In the genomic region with DNA sequence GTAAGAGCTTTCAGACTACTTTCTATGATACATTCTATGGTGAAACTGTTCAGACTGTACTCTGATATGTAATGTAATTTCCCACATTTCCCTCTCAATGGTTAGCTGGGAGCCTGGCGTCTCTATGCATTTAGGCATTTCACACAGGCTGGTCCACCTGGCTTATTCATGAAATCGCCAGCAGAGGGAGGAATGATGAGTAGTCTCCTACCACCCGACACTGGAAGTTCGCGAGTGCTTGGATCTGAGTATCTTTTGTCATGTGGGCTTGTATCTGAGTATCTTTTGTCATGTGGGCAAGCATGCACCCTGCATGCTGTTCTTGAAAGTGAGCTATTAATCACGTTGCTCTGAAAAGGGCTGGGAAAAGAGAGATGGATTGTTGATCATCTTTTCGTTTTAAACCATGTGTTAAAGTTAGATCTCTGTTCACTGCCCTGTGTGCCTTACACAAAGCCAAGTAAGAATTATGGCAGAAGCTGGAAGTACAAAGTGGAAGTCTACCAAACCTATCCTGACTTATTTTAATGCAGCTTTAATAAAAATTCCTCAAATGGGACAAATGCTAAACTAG, we compare ENCODE assay signal across 8 cellular contexts.
DNase-seq lines count a peak whose midpoint lies in the region; TF ChIP-seq lines count a peak whose summit lies in the region.

No MANE protein-coding gene starts in this region.

- H2BK5ac ChIP-seq in mesendoderm (ENCODE audit: low read length) = no peak overlapping the region

- no peak overlapping the region for H3K18ac ChIP-seq in mesendoderm (ENCODE audit: low read length)

- no peak overlapping the region for H3K56ac ChIP-seq in mesendoderm (ENCODE audit: low read length)

- no peak overlapping the region for H2AK5ac ChIP-seq in mesendoderm (ENCODE audit: low read length)

- no peak overlapping the region for H3K4ac ChIP-seq in mesendoderm (ENCODE audit: low read depth, low read length)

- WGBS in mesendoderm (ENCODE audit: extremely low coverage, insufficient coverage, low lambda C conversion rate) = no CpG with 5 or more reads among the region's 7 CpGs

- H3K36me3 ChIP-seq in mesendoderm (ENCODE audit: control insufficient read depth, insufficient read depth, low read length) = no peaks in the 10 kb centered on the region

- H2BK120ac ChIP-seq in mesendoderm (ENCODE audit: low read depth, low read length) = no peak overlapping the region

- DNase-seq in activated CD4-positive, alpha-beta T cell treated with anti-CD3 and anti-CD28 coated beads, Interleukin-2, amount 50 U/mL, for 48 hours = peak; percentile 17 to 44
- no peak for DNase-seq in activated CD4-positive, alpha-beta T cell treated with anti-CD3 and anti-CD28 coated beads for 4 hours
- peak; percentile 36 for DNase-seq in NB4 (ENCODE audit: low read depth)
- peak; percentile 38 to 81 for DNase-seq in T47D (ENCODE audit: low read depth in 1 of 2, low spot score in 1 of 2)
- DNase-seq in mesendoderm = peak; percentile 81
- DNase-seq in NCI-H187 (lab: John Stamatoyannopoulos, UW) = no peak
- no peak for DNase-seq in kidney glomerular epithelial cell (lab: John Stamatoyannopoulos, UW)
- no peak for DNase-seq in C1 segment of cervical spinal cord (lab: John Stamatoyannopoulos, UW)

- no peaks in the 10 kb centered on the region for H3K79me1 ChIP-seq in mesendoderm (ENCODE audit: low read length)

- peak; percentile 33 for TF ChIP-seq CTCF in NB4 (IDR thresholded peaks at IDR 0.05; ENCODE audit: low read depth, low read length)

- H3K27me3 ChIP-seq in mesendoderm (ENCODE audit: insufficient read depth, low read length, poor library complexity) = no peaks in the 10 kb centered on the region

- no peaks in the 10 kb centered on the region for H3K79me2 ChIP-seq in mesendoderm (ENCODE audit: control insufficient read depth, insufficient read depth, low read length)

- H4K5ac ChIP-seq in mesendoderm (ENCODE audit: low read length) = no peak overlapping the region

- no peak overlapping the region for H2BK15ac ChIP-seq in mesendoderm (replicated peaks; ENCODE audit: low read depth)

- in situ Hi-C loops in T47D (cut with HindIII; ENCODE audit: low pct_unique_long_range_greater_than_20kb, low sequenced_read_pairs) = no loop called here

- H3K4me1 ChIP-seq in mesendoderm (ENCODE audit: control insufficient read depth, low read depth, low read length) = no peaks in the 10 kb centered on the region

- H3K4me3 ChIP-seq in NB4 (ENCODE audit: low read depth, low read length) = no peak overlapping the region
- H3K4me3 ChIP-seq in mesendoderm (ENCODE audit: low read length) = no peak overlapping the region

- no peak overlapping the region for H3K23ac ChIP-seq in mesendoderm (ENCODE audit: low read length)

- H3K4me2 ChIP-seq in mesendoderm (ENCODE audit: low read length) = no peak overlapping the region

- H3K27ac ChIP-seq in mesendoderm (ENCODE audit: low read depth, low read length) = no peak overlapping the region

- no peak for TF ChIP-seq POLR2A in NB4 (IDR thresholded peaks at IDR 0.05; ENCODE audit: extremely low read depth, insufficient read length)

- H4K8ac ChIP-seq in mesendoderm (ENCODE audit: low read depth, low read length) = no peak overlapping the region

- H3K9ac ChIP-seq in mesendoderm (ENCODE audit: low read length) = no peak overlapping the region

Comparison
In these comparisons a context has a peak if more than half of its experiments do, and no peak if none do; other contexts are left out.
1. DNase-seq: peak in activated CD4-positive, alpha-beta T cell treated with anti-CD3 and anti-CD28 coated beads, Interleukin-2, amount 50 U/mL, for 48 hours (2 of 2), NB4 (single experiment), T47D (2 of 2) and mesendoderm (single experiment); none in activated CD4-positive, alpha-beta T cell treated with anti-CD3 and anti-CD28 coated beads for 4 hours (0 of 2), NCI-H187 (0 of 2), kidney glomerular epithelial cell (single experiment) and C1 segment of cervical spinal cord (0 of 14).